In genomic region chr15:90701048-90701447, GRCh38 we compare ENCODE assay signal across 29 cellular contexts. TPM values are rescaled to one million over a fixed set of nuclear protein-coding genes. Genes with fewer than 3 reads are reported as not detected.
DNase-seq lines count a peak whose midpoint lies in the region; ATAC-seq and TF ChIP-seq lines count a peak whose summit lies in the region.
"Had no signal": no experiment of that assay in that cellular context is flagged by ENCODE, and none has a peak within 500 bp of the region (broad histone marks: within the 10 kb centered on the region; RNA-seq: fewer than 3 reads in every experiment).

No MANE protein-coding gene starts in this region.

- H3K36me3 Mint-ChIP-seq in WTC11 = no peaks in the 10 kb centered on the region
- H3K36me3 Mint-ChIP-seq: natural killer cell treated with Interleukin-12 subunit alpha and Interleukin-12 subunit beta and Interleukin-15 and Interleukin-18, amount 100 ng/mL, for 72 hours had no signal

- H3K27me3 Mint-ChIP-seq in WTC11 (ENCODE audit: low read depth) = no peaks in the 10 kb centered on the region
- H3K27me3 Mint-ChIP-seq: activated naive CD4-positive, alpha-beta T cell treated with anti-CD3 and anti-CD28 coated beads, Interleukin-2, amount 50 U/mL, for 24 hours; activated T-helper 17 cell treated with anti-CD3 and anti-CD28 coated beads, Interleukin-2, amount 50 U/mL, for 72 hours; natural killer cell treated with Interleukin-12 subunit alpha and Interleukin-12 subunit beta and Interleukin-15 and Interleukin-18, amount 100 ng/mL, for 72 hours; stimulated activated naive B cell treated with anti-CD40 and anti-IgM and Interleukin-4, amounts not matched to agents 10 μg/mL and 1 μg/mL and 100 μg/mL, for 72 hours; type B pancreatic cell had no signal

- no peaks in the 10 kb centered on the region for H3K9me3 Mint-ChIP-seq in WTC11
- H3K9me3 Mint-ChIP-seq: activated naive CD4-positive, alpha-beta T cell treated with anti-CD3 and anti-CD28 coated beads, Interleukin-2, amount 50 U/mL, for 24 hours; activated T-helper 17 cell treated with anti-CD3 and anti-CD28 coated beads, Interleukin-2, amount 50 U/mL, for 72 hours; H9; natural killer cell treated with Interleukin-12 subunit alpha and Interleukin-12 subunit beta and Interleukin-15 and Interleukin-18, amount 100 ng/mL, for 72 hours; type B pancreatic cell had no signal

- no peaks in the 10 kb centered on the region for H3K36me3 ChIP-seq in left lung
- H3K36me3 ChIP-seq: gastroesophageal sphincter, SJSA1 had no signal

- peaks cover 0 to 18% of the 10 kb centered on the region in 2 donors for H3K4me1 ChIP-seq in left lung
- H3K4me1 ChIP-seq: BLaER1, gastroesophageal sphincter had no signal

- POLR2A ChIA-PET in WTC11 (lab: Charles Lee) = interaction anchor here (0.6 to 1.1 kb wide), 2 partner anchors 16 to 153 kb away, joined by 3 read pairs; partner anchors contain the start of gene BLM

- H3K27ac Mint-ChIP-seq in WTC11 = no peak overlapping the region
- H3K27ac Mint-ChIP-seq: activated naive CD4-positive, alpha-beta T cell treated with anti-CD3 and anti-CD28 coated beads, Interleukin-2, amount 50 U/mL, for 24 hours; activated T-helper 17 cell treated with anti-CD3 and anti-CD28 coated beads, Interleukin-2, amount 50 U/mL, for 72 hours; brain; H9; stimulated activated naive B cell treated with anti-CD40 and anti-IgM and Interleukin-4, amounts not matched to agents 10 μg/mL and 1 μg/mL and 100 μg/mL, for 72 hours; type B pancreatic cell had no signal

- peaks cover 0 to 3% of the 10 kb centered on the region in 2 donors for H3K9me3 ChIP-seq in left lung
- H3K9me3 ChIP-seq: SJSA1 had no signal

- peaks cover 5% of the 10 kb centered on the region; the same call in 1 of the 2 replicates for H3K4me1 Mint-ChIP-seq in WTC11
- H3K4me1 Mint-ChIP-seq: activated naive CD4-positive, alpha-beta T cell treated with anti-CD3 and anti-CD28 coated beads, Interleukin-2, amount 50 U/mL, for 24 hours; stimulated activated naive B cell treated with anti-CD40 and anti-IgM and Interleukin-4, amounts not matched to agents 10 μg/mL and 1 μg/mL and 100 μg/mL, for 72 hours had no signal

- CTCF ChIA-PET in WTC11 (lab: Charles Lee) = interaction anchor here (1.2 kb wide), 1 partner anchor 53 kb away, joined by 4 read pairs; no protein-coding TSS in a partner anchor

- ATAC-seq in left lung = peak; percentile 58
- ATAC-seq in HG02885 (IDR thresholded peaks at IDR 0.05; ENCODE audit: poor library complexity, unreplicated experiment) = no peak
- ATAC-seq in WTC11 = no peak
- ATAC-seq: activated T-helper 17 cell treated with anti-CD3 and anti-CD28 coated beads, Interleukin-2, amount 50 U/mL, for 72 hours; gastroesophageal sphincter; natural killer cell treated with Interleukin-12 subunit alpha and Interleukin-12 subunit beta and Interleukin-15 and Interleukin-18, amount 100 ng/mL, for 72 hours; stimulated activated naive B cell treated with anti-CD40 and anti-IgM and Interleukin-4, amounts not matched to agents 10 μg/mL and 1 μg/mL and 100 μg/mL, for 72 hours had no signal

- no peak overlapping the region for H3K4me3 Mint-ChIP-seq in WTC11
- H3K4me3 Mint-ChIP-seq: activated naive CD4-positive, alpha-beta T cell treated with anti-CD3 and anti-CD28 coated beads, Interleukin-2, amount 50 U/mL, for 24 hours; activated T-helper 17 cell treated with anti-CD3 and anti-CD28 coated beads, Interleukin-2, amount 50 U/mL, for 72 hours; brain; H9; natural killer cell treated with Interleukin-12 subunit alpha and Interleukin-12 subunit beta and Interleukin-15 and Interleukin-18, amount 100 ng/mL, for 72 hours; stimulated activated naive B cell treated with anti-CD40 and anti-IgM and Interleukin-4, amounts not matched to agents 10 μg/mL and 1 μg/mL and 100 μg/mL, for 72 hours; type B pancreatic cell had no signal

- TF ChIP-seq CTCF in HL-60 (IDR thresholded peaks at IDR 0.05; ENCODE audit: insufficient read depth, low read length) = no peak
- TF ChIP-seq CTCF in NB4 (IDR thresholded peaks at IDR 0.05; ENCODE audit: low read depth, low read length) = no peak
- no peak for TF ChIP-seq CTCF in left lung (IDR thresholded peaks at IDR 0.05)
- TF ChIP-seq CTCF in WTC11 (IDR thresholded peaks at IDR 0.05) = no peak

- H3K4me3 ChIP-seq in HL-60 (replicated peaks; ENCODE audit: insufficient read depth, low read length) (no peak overlapping the region), NB4 (ENCODE audit: low read depth, low read length) (no peak overlapping the region), left lung (no peak overlapping the region)
- H3K4me3 ChIP-seq: BLaER1, gastroesophageal sphincter, lung, SJSA1 had no signal

- H3K27me3 ChIP-seq in HL-60 (ENCODE audit: insufficient read depth, poor library complexity, severe bottlenecking) (no peaks in the 10 kb centered on the region), left lung (no peaks in the 10 kb centered on the region)
- H3K27me3 ChIP-seq: BLaER1, gastroesophageal sphincter, SJSA1 had no signal

- intact Hi-C loops in left lung (cut with DNase I) = no loop called here

- H3K27ac ChIP-seq in HL-60 (replicated peaks) = peak overlapping the region; percentile 71
- H3K27ac ChIP-seq in left lung = no peak overlapping the region
- H3K27ac ChIP-seq: BLaER1, gastroesophageal sphincter had no signal

- DNase-seq in HL-60 (ENCODE audit: low read depth in 1 of 2, low spot score in 1 of 2) (peak in 1 of 2 experiments; percentile 44), NB4 (ENCODE audit: low read depth) (peak; percentile 77), SKM-1 (lab: John Stamatoyannopoulos, UW; ENCODE audit: unreplicated experiment) (peak; percentile 22), left lung (no peak), HPDE6-E6E7 (ENCODE audit: extremely low spot score) (no peak), WTC11 (ENCODE audit: low spot score) (no peak)
- no peak for DNase-seq in central memory CD4-positive, alpha-beta T cell
- DNase-seq: activated CD4-positive, alpha-beta T cell treated with anti-CD3 and anti-CD28 coated beads for 48 hours; amniotic stem cell; COR-L47; H9; kidney glomerular epithelial cell; NCI-H1105; NCI-H1930; NCI-H2171 treated with DMSO at 0.1 percent for 48 hours; NCI-H510A treated with DMSO at 0.1 percent for 48 hours; NK-92 treated with Interleukin-12 subunit alpha and Interleukin-12 subunit beta, amount 100 ng/mL, for 24 hours; stimulated activated naive B cell treated with anti-CD40 and anti-IgM and Interleukin-4, amounts not matched to agents 10 μg/mL and 1 μg/mL and 100 μg/mL, for 72 hours; substantia nigra had no signal

- no peak for TF ChIP-seq POLR2A in NB4 (IDR thresholded peaks at IDR 0.05; ENCODE audit: extremely low read depth, insufficient read length)

TF ChIP-seq in WTC11, 78 proteins besides CTCF, POLR2A, EP300 and RAD21:
- TF ChIP-seq TEAD4 (CRISPR knock-in tag; IDR thresholded peaks at IDR 0.05) = no peak
- no peak for TF ChIP-seq TEAD1 (CRISPR knock-in tag; IDR thresholded peaks at IDR 0.05)

RNA-seq across cellular contexts. Expression of gene BLM, which starts 16.1 kb away (rescaled TPM):
- total RNA-seq in left lung (1 to 10 TPM; 3.7 to 4.4 TPM), WTC11 (2021) (29.9 to 40.5 TPM (median 34.8 TPM) in 3 replicates)

Comparison
In these comparisons a context has a peak if more than half of its experiments do, and no peak if none do; other contexts are left out.
1. DNase-seq: peak in NB4 (single experiment) and SKM-1 (single experiment); none in left lung (0 of 2), central memory CD4-positive, alpha-beta T cell (single experiment), HPDE6-E6E7 (single experiment) and WTC11 (single experiment).